In genomic region chr4:87073187-87073569, GRCh38 we compare ENCODE assay signal across 8 cellular contexts.
DNase-seq lines count a peak whose midpoint lies in the region; ATAC-seq and FAIRE-seq lines count a peak whose summit lies in the region.

No MANE protein-coding gene starts in this region.

- no peaks in the 10 kb centered on the region for H3K9me3 ChIP-seq in stomach smooth muscle (ENCODE audit: control insufficient read depth in 2 of 2, low read length in 2 of 2)

- ATAC-seq in GM18498 (IDR thresholded peaks at IDR 0.05; ENCODE audit: unreplicated experiment) (peak; percentile 40), GM21423 (IDR thresholded peaks at IDR 0.05; ENCODE audit: unreplicated experiment) (peak; percentile 39), HG03575 (IDR thresholded peaks at IDR 0.05; ENCODE audit: extremely low read depth, insufficient number of reproducible peaks, low FRiP score, unreplicated experiment) (peak; percentile 27)

- H3K27me3 Mint-ChIP-seq in dendritic cell treated with granulocyte-macrophage colony-stimulating factor and Interleukin-4, amounts not matched to agents 40 ng/mL and 50 ng/mL, for 4 days: no peaks in the 10 kb centered on the region

- H3K4me3 Mint-ChIP-seq in dendritic cell treated with granulocyte-macrophage colony-stimulating factor and Interleukin-4, amounts not matched to agents 40 ng/mL and 50 ng/mL, for 4 days: peak overlapping the region; percentile 71

- DNase-seq in GM19239 (ENCODE audit: insufficient read length, low spot score) (no peak), cerebellar cortex (ENCODE audit: low spot score) (no peak), DMS114 treated with DMSO at 0.1 percent for 48 hours (lab: John Stamatoyannopoulos, UW; ENCODE audit: unreplicated experiment) (no peak)

- intact Hi-C loops in dendritic cell treated with granulocyte-macrophage colony-stimulating factor and Interleukin-4, amounts not matched to agents 40 ng/mL and 50 ng/mL, for 4 days (cut with micrococcal nuclease): loop anchor here (10.0 kb wide), 1 partner anchor 58 kb away; no protein-coding TSS in a partner anchor

- peaks cover 76% of the 10 kb centered on the region for H3K4me1 Mint-ChIP-seq in dendritic cell treated with granulocyte-macrophage colony-stimulating factor and Interleukin-4, amounts not matched to agents 40 ng/mL and 50 ng/mL, for 4 days (ENCODE audit: low read depth)

- no peak for FAIRE-seq in GM19239 (lab: Jason Lieb, UNC)

- H3K27ac Mint-ChIP-seq in dendritic cell treated with granulocyte-macrophage colony-stimulating factor and Interleukin-4, amounts not matched to agents 40 ng/mL and 50 ng/mL, for 4 days: peak overlapping the region; percentile 87

- H3K27ac ChIP-seq in stomach smooth muscle (ENCODE audit: low read length): peak overlapping the region; percentile 53

- H3K9me3 Mint-ChIP-seq in dendritic cell treated with granulocyte-macrophage colony-stimulating factor and Interleukin-4, amounts not matched to agents 40 ng/mL and 50 ng/mL, for 4 days: no peaks in the 10 kb centered on the region

- H3K27me3 ChIP-seq in stomach smooth muscle (ENCODE audit: control insufficient read depth in 1 of 2, insufficient read depth in 2 of 2, low read length in 2 of 2): no peaks in the 10 kb centered on the region

- H3K36me3 ChIP-seq in stomach smooth muscle (ENCODE audit: control insufficient read depth in 2 of 2, insufficient read depth in 2 of 2, low read length in 2 of 2): no peaks in the 10 kb centered on the region

- peaks cover 33% of the 10 kb centered on the region for H3K4me1 ChIP-seq in stomach smooth muscle (ENCODE audit: control insufficient read depth, insufficient read depth, low read length)

- peak overlapping the region; percentile 19 to 22 for H3K9ac ChIP-seq in stomach smooth muscle (ENCODE audit: low read length in 2 of 2)

- H3K4me3 ChIP-seq in stomach smooth muscle (ENCODE audit: low read length in 2 of 2): peak overlapping the region; percentile 57 to 58

- H3K36me3 Mint-ChIP-seq in dendritic cell treated with granulocyte-macrophage colony-stimulating factor and Interleukin-4, amounts not matched to agents 40 ng/mL and 50 ng/mL, for 4 days (ENCODE audit: low read depth): peaks cover 47% of the 10 kb centered on the region
